9 cellular contexts compared by ENCODE assay signal in genomic region chr5:158174918-158175663, GRCh38.
DNase-seq lines count a peak whose midpoint lies in the region; ATAC-seq and TF ChIP-seq lines count a peak whose summit lies in the region.
"Had no signal": no experiment of that assay in that cellular context is flagged by ENCODE, and none has a peak within 500 bp of the region (broad histone marks: within the 10 kb centered on the region; RNA-seq: fewer than 3 reads in every experiment).

No MANE protein-coding gene starts in this region.

- no peak overlapping the region for H3K4me3 Mint-ChIP-seq in stimulated activated naive B cell treated with anti-CD40 and anti-IgM and Interleukin-4, amounts not matched to agents 10 μg/mL and 1 μg/mL and 100 μg/mL, for 72 hours
- H3K4me3 Mint-ChIP-seq: activated naive CD4-positive, alpha-beta T cell treated with anti-CD3 and anti-CD28 coated beads, Interleukin-2, amount 50 U/mL, for 24 hours had no signal

- intact Hi-C loops in mucosa of descending colon (cut with DNase I, micrococcal nuclease), result loop anchor here (5.0 to 10.0 kb wide), 4 partner anchors 520 to 1040 kb away; no protein-coding TSS in a partner anchor

- no peaks in the 10 kb centered on the region for H3K9me3 Mint-ChIP-seq in stimulated activated naive B cell treated with anti-CD40 and anti-IgM and Interleukin-4, amounts not matched to agents 10 μg/mL and 1 μg/mL and 100 μg/mL, for 72 hours
- H3K9me3 Mint-ChIP-seq: activated naive CD4-positive, alpha-beta T cell treated with anti-CD3 and anti-CD28 coated beads, Interleukin-2, amount 50 U/mL, for 24 hours had no signal

- TF ChIP-seq CTCF in epithelial cell of proximal tubule (conservative IDR thresholded peaks at IDR 0.05; ENCODE audit: low read depth, low read length) (peak; percentile 94), mucosa of descending colon (IDR thresholded peaks at IDR 0.05) (peak; percentile 22)

- H3K36me3 Mint-ChIP-seq in stimulated activated naive B cell treated with anti-CD40 and anti-IgM and Interleukin-4, amounts not matched to agents 10 μg/mL and 1 μg/mL and 100 μg/mL, for 72 hours, result no peaks in the 10 kb centered on the region
- H3K36me3 Mint-ChIP-seq: activated naive CD4-positive, alpha-beta T cell treated with anti-CD3 and anti-CD28 coated beads, Interleukin-2, amount 50 U/mL, for 24 hours had no signal

- no peaks in the 10 kb centered on the region for H3K36me3 ChIP-seq in mucosa of descending colon (ENCODE audit: low read depth)

- H3K4me3 ChIP-seq in epithelial cell of proximal tubule (ENCODE audit: low read depth, low read length), result no peak overlapping the region
- H3K4me3 ChIP-seq in mucosa of descending colon, result no peak overlapping the region

- peaks cover 18% of the 10 kb centered on the region for H3K4me1 ChIP-seq in mucosa of descending colon (ENCODE audit: low read depth)

- H3K27me3 Mint-ChIP-seq in stimulated activated naive B cell treated with anti-CD40 and anti-IgM and Interleukin-4, amounts not matched to agents 10 μg/mL and 1 μg/mL and 100 μg/mL, for 72 hours, result no peaks in the 10 kb centered on the region

- peaks cover 28 to 41% of the 10 kb centered on the region in 2 donors for H3K4me1 Mint-ChIP-seq in stimulated activated naive B cell treated with anti-CD40 and anti-IgM and Interleukin-4, amounts not matched to agents 10 μg/mL and 1 μg/mL and 100 μg/mL, for 72 hours
- H3K4me1 Mint-ChIP-seq: activated naive CD4-positive, alpha-beta T cell treated with anti-CD3 and anti-CD28 coated beads, Interleukin-2, amount 50 U/mL, for 24 hours had no signal

- no peaks in the 10 kb centered on the region for H3K9me3 ChIP-seq in mucosa of descending colon

- peak; percentile 53 for ATAC-seq in mucosa of descending colon
- ATAC-seq in stimulated activated naive B cell treated with anti-CD40 and anti-IgM and Interleukin-4, amounts not matched to agents 10 μg/mL and 1 μg/mL and 100 μg/mL, for 72 hours (replicated peaks), result peak; percentile 84 to 91
- ATAC-seq in HG03097 (IDR thresholded peaks at IDR 0.05; ENCODE audit: low FRiP score, unreplicated experiment), result no peak

- DNase-seq in DMS153 (lab: John Stamatoyannopoulos, UW) (peak; percentile 4), HCEC 1CT (peak; percentile 58), NCI-H526 (lab: John Stamatoyannopoulos, UW) (peak; percentile 86 to 92), epithelial cell of proximal tubule (ENCODE audit: low read depth) (no peak), mucosa of descending colon (peak in 2 of 3 donors; percentile 74 to 90)
- peak; percentile 5 to 7 for DNase-seq in activated CD8-positive, alpha-beta memory T cell treated with anti-CD3 and anti-CD28 coated beads for 4 hours (ENCODE audit: low read depth in 2 of 2)
- peak; percentile 65 for DNase-seq in stimulated activated naive B cell treated with anti-CD40 and anti-IgM and Interleukin-4, amounts not matched to agents 10 μg/mL and 1 μg/mL and 100 μg/mL, for 72 hours

- H3K27ac Mint-ChIP-seq in stimulated activated naive B cell treated with anti-CD40 and anti-IgM and Interleukin-4, amounts not matched to agents 10 μg/mL and 1 μg/mL and 100 μg/mL, for 72 hours, result no peak overlapping the region
- H3K27ac Mint-ChIP-seq: activated naive CD4-positive, alpha-beta T cell treated with anti-CD3 and anti-CD28 coated beads, Interleukin-2, amount 50 U/mL, for 24 hours had no signal
